Comparison of ENCODE assay signal across 25 cellular contexts in the genomic region with DNA sequence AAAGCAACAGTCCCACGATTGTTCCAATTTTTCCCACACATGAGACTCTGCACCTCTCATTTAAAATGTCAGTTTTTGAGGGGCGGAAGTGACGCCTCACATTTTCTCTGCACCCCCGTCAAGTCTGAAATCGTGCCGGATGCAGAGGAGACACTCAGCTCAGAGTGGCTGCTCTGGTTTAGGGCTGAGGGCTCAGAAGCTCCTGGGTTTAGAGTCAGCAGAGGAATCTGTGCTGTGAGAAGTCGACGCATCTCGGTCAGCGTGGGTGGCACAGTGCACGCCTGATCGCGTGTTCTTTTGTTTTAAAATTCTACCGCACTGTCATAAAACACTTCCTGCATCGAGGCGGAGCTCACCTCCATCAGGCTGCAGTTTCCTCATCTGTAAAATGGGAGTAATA.
"Had no signal": no experiment of that assay in that cellular context is flagged by ENCODE, and none has a peak within 500 bp of the region (broad histone marks: within the 10 kb centered on the region; RNA-seq: fewer than 3 reads in every experiment).

No MANE protein-coding gene starts in this region.

- H3K9me3 ChIP-seq: neutrophil, pancreas, prostate gland, right lobe of liver, sigmoid colon, suprapubic skin, testis, tibial artery, transverse colon, upper lobe of right lung, uterus had no signal

- H3K27me3 ChIP-seq: neural progenitor cell, right lobe of liver, testis, uterus had no signal

- H3K36me3 ChIP-seq: neural progenitor cell, neutrophil, pancreas, prostate gland, right lobe of liver, sigmoid colon, suprapubic skin, tibial artery, transverse colon, upper lobe of right lung, uterus had no signal

- H3K4me2 ChIP-seq: neural progenitor cell had no signal

- H3K27ac ChIP-seq: neural progenitor cell, neutrophil, pancreas, prostate gland, right lobe of liver, sigmoid colon, suprapubic skin, testis, tibial artery, transverse colon, upper lobe of right lung, uterus had no signal

- H2AFZ ChIP-seq: neural progenitor cell had no signal

- DNase-seq: naive B cell; natural killer cell; pancreas; right lobe of liver; sigmoid colon; small intestine; stimulated activated CD4-positive, alpha-beta T cell treated with anti-CD3 and anti-CD28 coated beads, Interleukin-15, amount 100 ng/mL, for 24 hours; stimulated activated CD4-positive, alpha-beta T cell treated with anti-CD3 and anti-CD28 coated beads, Interleukin-4, amount 100 ng/mL, for 1 hour; stimulated activated CD4-positive, alpha-beta T cell treated with anti-CD3 and anti-CD28 coated beads, Interleukin-4, amount 100 ng/mL, for 4 hours; stimulated activated CD8-positive, alpha-beta memory T cell treated with anti-CD3 and anti-CD28 coated beads, Interleukin-4, amount 100 ng/mL, for 48 hours; stimulated activated naive CD4-positive, alpha-beta T cell; stimulated activated naive CD8-positive, alpha-beta T cell treated with anti-CD3 and anti-CD28 coated beads, Interleukin-15, amount 100 ng/mL, for 72 hours; stimulated activated naive CD8-positive, alpha-beta T cell treated with anti-CD3 and anti-CD28 coated beads, Interleukin-15, Interleukin-2, amounts not matched to agents 100 U/mL and 50 U/mL, for 24 hours; substantia nigra; testis; tibial artery; transverse colon; upper lobe of right lung; uterus had no signal

- ATAC-seq: natural killer cell; pancreas; right cardiac atrium; right lobe of liver; stimulated activated memory B cell treated with anti-CD40 and anti-IgM and Interleukin-4, amounts not matched to agents 10 μg/mL and 1 μg/mL and 100 μg/mL, for 72 hours; stimulated activated naive CD8-positive, alpha-beta T cell treated with anti-CD3 and anti-CD28 coated beads, Interleukin-15, amount 100 ng/mL, for 72 hours; stimulated activated naive CD8-positive, alpha-beta T cell treated with anti-CD3 and anti-CD28 coated beads, Interleukin-15, Interleukin-2, amounts not matched to agents 100 U/mL and 50 U/mL, for 24 hours; upper lobe of right lung had no signal

- H3K9ac ChIP-seq: neural progenitor cell had no signal

- H3K4me1 ChIP-seq: neural progenitor cell, pancreas, prostate gland, right lobe of liver, sigmoid colon, upper lobe of right lung had no signal

- H3K4me3 ChIP-seq: neural progenitor cell, pancreas, prostate gland, right lobe of liver, sigmoid colon, suprapubic skin, testis, tibial artery, transverse colon, upper lobe of right lung, uterus had no signal
